8 cellular contexts compared by ENCODE assay signal in genomic region chr7:64665980-64666674, GRCh38. TPM values are rescaled to one million over a fixed set of nuclear protein-coding genes. Genes with fewer than 3 reads are reported as not detected.
A peak's percentile ranks its signal among the peaks of the same experiment; 100 is the strongest.
DNase-seq lines count a peak whose midpoint lies in the region; ATAC-seq and TF ChIP-seq lines count a peak whose summit lies in the region.

ZNF107 (plus strand) TSS chr7:64666133; CDS start chr7:64666283, 150 bp downstream.

- peak; percentile 75 for TF ChIP-seq POLR2A in GM18951 (IDR thresholded peaks at IDR 0.05; ENCODE audit: extremely low read depth, insufficient read depth, insufficient read length)

- ATAC-seq in HG03196 (IDR thresholded peaks at IDR 0.05; ENCODE audit: unreplicated experiment) = peak; percentile 99
- peak; percentile 93 for ATAC-seq in activated B cell treated with CpG ODN at 0.5 μM for 24 hours (ENCODE audit: low read depth)

- peak within 1 kb of the TSS; percentile 96 for H3K27ac Mint-ChIP-seq in activated B cell treated with CpG ODN at 0.5 μM for 24 hours

- peak; percentile 96 for DNase-seq in AG08395 (ENCODE audit: low spot score)
- DNase-seq in NCI-H345 (lab: John Stamatoyannopoulos, UW) = peak; percentile 97
- peak; percentile 69 for DNase-seq in activated B cell treated with CpG ODN at 0.5 μM for 24 hours
- peak; percentile 87 for DNase-seq in central memory CD4-positive, alpha-beta T cell
- DNase-seq in iris pigment epithelial cell (ENCODE audit: low read depth) = peak; percentile 96
- peak; percentile 67 to 75 for DNase-seq in stimulated activated CD4-positive, alpha-beta T cell treated with anti-CD3 and anti-CD28 coated beads, Interleukin-12 subunit alpha, Interleukin-12 subunit beta, amount 100 ng/mL, for 24 hours (ENCODE audit: low read depth in 2 of 2)

- peaks cover 23% of the 10 kb centered on the region for H3K36me3 Mint-ChIP-seq in activated B cell treated with CpG ODN at 0.5 μM for 24 hours (ENCODE audit: low read depth)

- H3K9me3 Mint-ChIP-seq in activated B cell treated with CpG ODN at 0.5 μM for 24 hours = peaks cover 5% of the 10 kb centered on the region

- peak within 1 kb of the TSS; percentile 98 for H3K4me3 Mint-ChIP-seq in activated B cell treated with CpG ODN at 0.5 μM for 24 hours

- intact Hi-C loops in activated B cell treated with CpG ODN at 0.5 μM for 24 hours (cut with micrococcal nuclease) = loop anchor here (1.0 to 5.0 kb wide), 11 partner anchors 10 to 766 kb away; partner anchors contain the start of genes ZNF138, ZNF273, ZNF680 and ZNF92

- in situ Hi-C loops in GM18951 (cut with MboI; ENCODE audit: low sequenced_read_pairs, unreplicated experiment) = no loop called here

- CTCF ChIA-PET in activated B cell treated with CpG ODN at 0.5 μM for 24 hours (lab: Charles Lee) = interaction anchor here (1.0 to 1.5 kb wide), 2 partner anchors 128 to 349 kb away, joined by 3 to 4 read pairs; partner anchors contain the start of gene ZNF138

- H3K4me1 Mint-ChIP-seq in activated B cell treated with CpG ODN at 0.5 μM for 24 hours = peaks cover 56% of the 10 kb centered on the region

- POLR2A ChIA-PET in activated B cell treated with CpG ODN at 0.5 μM for 24 hours (lab: Charles Lee) = interaction anchor here (0.7 to 4.1 kb wide), 14 partner anchors 10 to 740 kb away, joined by 3 to 35 read pairs (median 6); partner anchors contain the start of genes ERV3-1, ZNF138, ZNF273 and ZNF680

- no peak for TF ChIP-seq CTCF in activated B cell treated with CpG ODN at 0.5 μM for 24 hours (IDR thresholded peaks at IDR 0.05)

- H3K27me3 Mint-ChIP-seq in activated B cell treated with CpG ODN at 0.5 μM for 24 hours = no peaks in the 10 kb centered on the region

RNA-seq across cellular contexts. Expression of gene ZNF107, which starts in this region (rescaled TPM):
- 40.3 and 50.5 TPM in 2 replicates for total RNA-seq in activated B cell treated with CpG ODN at 0.5 μM for 24 hours

Comparison
In these comparisons a context has a peak if more than half of its experiments do, and no peak if none do; other contexts are left out.
1. Peak in every context shown above with its lines: DNase-seq and ATAC-seq.